In genomic region chr5:96745844-96746531, GRCh38 we compare ENCODE assay signal across 12 cellular contexts.
DNase-seq lines count a peak whose midpoint lies in the region; ATAC-seq and TF ChIP-seq lines count a peak whose summit lies in the region.
"Had no signal": no experiment of that assay in that cellular context is flagged by ENCODE, and none has a peak within 500 bp of the region (broad histone marks: within the 10 kb centered on the region; RNA-seq: fewer than 3 reads in every experiment).

No MANE protein-coding gene starts in this region.

- H3K4me3 ChIP-seq in prostate gland = no peak overlapping the region

- peak overlapping the region; percentile 32 for H3K27ac Mint-ChIP-seq in activated naive CD8-positive, alpha-beta T cell treated with anti-CD3 and anti-CD28 coated beads, Interleukin-2, amount 50 U/mL, for 24 hours
- H3K27ac Mint-ChIP-seq in natural killer cell treated with Interleukin-12 subunit alpha and Interleukin-12 subunit beta and Interleukin-15 and Interleukin-18, amount 100 ng/mL, for 72 hours = peak overlapping the region; percentile 68 to 83
- H3K27ac Mint-ChIP-seq: T-helper 1 cell treated with Interleukin-12 subunit alpha and Interleukin-12 subunit beta and Interleukin-4 antibody, amounts not matched to agents 30 μg/mL and 1 μg/mL, for 36 hours had no signal

- H3K36me3 Mint-ChIP-seq in activated naive CD8-positive, alpha-beta T cell treated with anti-CD3 and anti-CD28 coated beads, Interleukin-2, amount 50 U/mL, for 24 hours (ENCODE audit: low read depth) = peaks cover 31% of the 10 kb centered on the region
- H3K36me3 Mint-ChIP-seq in natural killer cell treated with Interleukin-12 subunit alpha and Interleukin-12 subunit beta and Interleukin-15 and Interleukin-18, amount 100 ng/mL, for 72 hours = peaks cover 23% of the 10 kb centered on the region

- no peaks in the 10 kb centered on the region for H3K9me3 ChIP-seq in prostate gland

- WGBS in prostate gland = 19% methylated on average over 5 of the region's 5 CpGs

- peaks cover 21% of the 10 kb centered on the region for H3K4me1 Mint-ChIP-seq in activated naive CD8-positive, alpha-beta T cell treated with anti-CD3 and anti-CD28 coated beads, Interleukin-2, amount 50 U/mL, for 24 hours
- peaks cover 10 to 17% of the 10 kb centered on the region in 2 donors for H3K4me1 Mint-ChIP-seq in natural killer cell treated with Interleukin-12 subunit alpha and Interleukin-12 subunit beta and Interleukin-15 and Interleukin-18, amount 100 ng/mL, for 72 hours (ENCODE audit: low read depth in 2 of 2)

- H3K4me1 ChIP-seq in prostate gland (replicated peaks) = no peaks in the 10 kb centered on the region

- peaks cover 4% of the 10 kb centered on the region for H3K9me3 Mint-ChIP-seq in activated naive CD8-positive, alpha-beta T cell treated with anti-CD3 and anti-CD28 coated beads, Interleukin-2, amount 50 U/mL, for 24 hours
- H3K9me3 Mint-ChIP-seq in natural killer cell treated with Interleukin-12 subunit alpha and Interleukin-12 subunit beta and Interleukin-15 and Interleukin-18, amount 100 ng/mL, for 72 hours = peaks cover 2% of the 10 kb centered on the region
- H3K9me3 Mint-ChIP-seq: T-helper 1 cell treated with Interleukin-12 subunit alpha and Interleukin-12 subunit beta and Interleukin-4 antibody, amounts not matched to agents 30 μg/mL and 1 μg/mL, for 36 hours had no signal

- no peak for TF ChIP-seq POLR2A in prostate gland (IDR thresholded peaks at IDR 0.05)

- H3K36me3 ChIP-seq in prostate gland = peaks cover 4 to 15% of the 10 kb centered on the region in 2 donors

- H3K27ac ChIP-seq in prostate gland = peak overlapping the region in 1 of 2 donors; percentile 14
- H3K27ac ChIP-seq: 22Rv1 had no signal

- intact Hi-C loops in prostate gland (cut with DNase I) = loop anchor here (10.0 kb wide), 1 partner anchor 131 kb away; no protein-coding TSS in a partner anchor

- no peak overlapping the region for H3K4me3 Mint-ChIP-seq in activated naive CD8-positive, alpha-beta T cell treated with anti-CD3 and anti-CD28 coated beads, Interleukin-2, amount 50 U/mL, for 24 hours
- no peak overlapping the region for H3K4me3 Mint-ChIP-seq in natural killer cell treated with Interleukin-12 subunit alpha and Interleukin-12 subunit beta and Interleukin-15 and Interleukin-18, amount 100 ng/mL, for 72 hours
- H3K4me3 Mint-ChIP-seq: T-helper 1 cell treated with Interleukin-12 subunit alpha and Interleukin-12 subunit beta and Interleukin-4 antibody, amounts not matched to agents 30 μg/mL and 1 μg/mL, for 36 hours had no signal

- DNase-seq in DMS53 (lab: John Stamatoyannopoulos, UW) = peak; percentile 12
- DNase-seq in DMS53 treated with DMSO at 0.1 percent for 48 hours (lab: John Stamatoyannopoulos, UW; ENCODE audit: unreplicated experiment) = no peak
- peak; percentile 34 for DNase-seq in GM03348 (ENCODE audit: low spot score)
- no peak for DNase-seq in activated naive CD8-positive, alpha-beta T cell treated with anti-CD3 and anti-CD28 coated beads, Interleukin-2, amount 50 U/mL, for 24 hours
- no peak for DNase-seq in natural killer cell treated with Interleukin-12 subunit alpha and Interleukin-12 subunit beta and Interleukin-15 and Interleukin-18, amount 100 ng/mL, for 72 hours (ENCODE audit: low spot score)
- DNase-seq in RPMI8226 = no peak
- no peak for DNase-seq in prostate gland (ENCODE audit: low spot score)
- DNase-seq: activated T-cell treated with anti-CD3 and anti-CD28 coated beads, Interleukin-2, amount 50 U/mL, for 48 hours; posterior cingulate gyrus had no signal

- no peaks in the 10 kb centered on the region for H3K27me3 Mint-ChIP-seq in activated naive CD8-positive, alpha-beta T cell treated with anti-CD3 and anti-CD28 coated beads, Interleukin-2, amount 50 U/mL, for 24 hours
- H3K27me3 Mint-ChIP-seq in natural killer cell treated with Interleukin-12 subunit alpha and Interleukin-12 subunit beta and Interleukin-15 and Interleukin-18, amount 100 ng/mL, for 72 hours = no peaks in the 10 kb centered on the region

- no peak for ATAC-seq in activated naive CD8-positive, alpha-beta T cell treated with anti-CD3 and anti-CD28 coated beads, Interleukin-2, amount 50 U/mL, for 24 hours
- ATAC-seq in natural killer cell treated with Interleukin-12 subunit alpha and Interleukin-12 subunit beta and Interleukin-15 and Interleukin-18, amount 100 ng/mL, for 72 hours = no peak
- no peak for ATAC-seq in GM21576 (IDR thresholded peaks at IDR 0.05; ENCODE audit: unreplicated experiment)

- no peak for TF ChIP-seq CTCF in prostate gland (IDR thresholded peaks at IDR 0.05)

- no peaks in the 10 kb centered on the region for H3K27me3 ChIP-seq in prostate gland (replicated peaks; ENCODE audit: insufficient read depth)

Comparison
In these comparisons a context has a peak if more than half of its experiments do, and no peak if none do; other contexts are left out.
1. DNase-seq: peak in DMS53 (single experiment) and GM03348 (single experiment); none in DMS53 treated with DMSO at 0.1 percent for 48 hours (single experiment), activated naive CD8-positive, alpha-beta T cell treated with anti-CD3 and anti-CD28 coated beads, Interleukin-2, amount 50 U/mL, for 24 hours (single experiment), natural killer cell treated with Interleukin-12 subunit alpha and Interleukin-12 subunit beta and Interleukin-15 and Interleukin-18, amount 100 ng/mL, for 72 hours (single experiment), RPMI8226 (single experiment) and prostate gland (single experiment).